In the genomic region with DNA sequence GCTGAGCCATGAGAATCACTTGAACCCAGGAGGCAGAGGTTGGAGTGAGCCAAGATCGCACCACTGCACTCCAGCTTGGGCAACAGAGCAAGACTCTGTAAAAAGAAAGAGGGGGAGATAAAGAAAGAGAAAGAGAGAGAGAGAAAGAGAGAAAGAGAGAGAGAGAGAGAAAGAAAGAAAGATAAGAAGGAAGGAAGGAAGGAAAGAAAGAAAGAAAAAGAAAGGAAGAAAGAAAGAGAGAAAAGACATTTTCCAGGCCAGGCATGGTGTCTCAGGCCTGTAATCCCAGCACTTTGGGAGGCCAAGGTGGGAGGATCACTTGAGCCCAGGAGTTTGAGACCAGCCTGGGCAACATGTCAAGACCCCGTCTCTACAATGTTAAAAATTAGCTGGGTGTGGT, we compare ENCODE assay signal across 3 cellular contexts.
A peak's percentile ranks its signal among the peaks of the same experiment; 100 is the strongest.
TF ChIP-seq lines count a peak whose summit lies in the region.

No MANE protein-coding gene starts in this region.

TF ChIP-seq in HEK293, 187 proteins besides CTCF, POLR2A, EP300 and RAD21:
- TF ChIP-seq ZNF366 (tag by site-specific recombination; conservative IDR thresholded peaks at IDR 0.05): peak; percentile 74

TF ChIP-seq in K562, 482 proteins besides CTCF, POLR2A, EP300 and RAD21:
- TF ChIP-seq, protein P1, sequence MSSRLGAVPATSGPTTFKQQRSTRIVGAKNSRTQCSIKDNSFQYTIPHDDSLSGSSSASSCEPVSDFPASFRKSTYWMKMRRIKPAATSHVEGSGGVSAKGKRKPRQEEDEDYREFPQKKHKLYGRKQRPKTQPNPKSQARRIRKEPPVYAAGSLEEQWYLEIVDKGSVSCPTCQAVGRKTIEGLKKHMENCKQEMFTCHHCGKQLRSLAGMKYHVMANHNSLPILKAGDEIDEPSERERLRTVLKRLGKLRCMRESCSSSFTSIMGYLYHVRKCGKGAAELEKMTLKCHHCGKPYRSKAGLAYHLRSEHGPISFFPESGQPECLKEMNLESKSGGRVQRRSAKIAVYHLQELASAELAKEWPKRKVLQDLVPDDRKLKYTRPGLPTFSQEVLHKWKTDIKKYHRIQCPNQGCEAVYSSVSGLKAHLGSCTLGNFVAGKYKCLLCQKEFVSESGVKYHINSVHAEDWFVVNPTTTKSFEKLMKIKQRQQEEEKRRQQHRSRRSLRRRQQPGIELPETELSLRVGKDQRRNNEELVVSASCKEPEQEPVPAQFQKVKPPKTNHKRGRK (tag; IDR thresholded peaks at IDR 0.05): peak; percentile 80

TF ChIP-seq in HepG2, 621 proteins besides CTCF, POLR2A, EP300 and RAD21:
- TF ChIP-seq FOXK2 (IDR thresholded peaks at IDR 0.05): 0 out of 2 replicates have a peak, but pooled peaks have one; percentile 10
